8 cellular contexts compared by ENCODE assay signal in genomic region chr22:37742374-37743092, GRCh38. TPM values are rescaled to one million over a fixed set of nuclear protein-coding genes. Genes with fewer than 3 reads are reported as not detected.
DNase-seq lines count a peak whose midpoint lies in the region; ATAC-seq, FAIRE-seq and TF ChIP-seq lines count a peak whose summit lies in the region.

No MANE protein-coding gene starts in this region.

- FAIRE-seq in HTR-8/SVneo (lab: Jason Lieb, UNC): no peak

- no peak overlapping the region for H3K4me3 ChIP-seq in lower lobe of right lung

- DNase-seq in AG08396 (ENCODE audit: low spot score): peak; percentile 82
- DNase-seq in HTR-8/SVneo (ENCODE audit: insufficient read length, low spot score): peak; percentile 47
- DNase-seq in astrocyte of the hippocampus (ENCODE audit: low read depth, low spot score): peak; percentile 86
- no peak for DNase-seq in lower lobe of right lung
- DNase-seq in cerebellum (ENCODE audit: low spot score): no peak

- no peak for TF ChIP-seq CTCF in lower lobe of right lung (IDR thresholded peaks at IDR 0.05)

- H3K27ac ChIP-seq in lower lobe of right lung: peak overlapping the region; percentile 36

- intact Hi-C loops in lower lobe of right lung (cut with DNase I): no loop called here

- H3K27me3 ChIP-seq in lower lobe of right lung (ENCODE audit: low read depth): no peaks in the 10 kb centered on the region

- H3K4me1 ChIP-seq in lower lobe of right lung: peaks cover 48% of the 10 kb centered on the region

- no peaks in the 10 kb centered on the region for H3K36me3 ChIP-seq in lower lobe of right lung

- no peaks in the 10 kb centered on the region for H3K9me3 ChIP-seq in lower lobe of right lung

- ATAC-seq in lower lobe of right lung: no peak
- no peak for ATAC-seq in GM19455 (IDR thresholded peaks at IDR 0.05; ENCODE audit: unreplicated experiment)
- no peak for ATAC-seq in HG03378 (IDR thresholded peaks at IDR 0.05; ENCODE audit: unreplicated experiment)
- ATAC-seq in HG03565 (IDR thresholded peaks at IDR 0.05; ENCODE audit: unreplicated experiment): no peak

RNA-seq across cellular contexts. Expression of gene TRIOBP, which starts 45.7 kb away (rescaled TPM):
- total RNA-seq in lower lobe of right lung (78.8 TPM), cerebellum (28.5 TPM)

RNA-seq across cellular contexts. Expression of gene NOL12, which starts 56.4 kb away (rescaled TPM):
- total RNA-seq in lower lobe of right lung (23.0 TPM), cerebellum (11.3 TPM)

Comparison
In these comparisons a context has a peak if more than half of its experiments do, and no peak if none do; other contexts are left out.
1. DNase-seq: peak in AG08396 (single experiment), HTR-8/SVneo (single experiment) and astrocyte of the hippocampus (single experiment); none in lower lobe of right lung (single experiment) and cerebellum (single experiment).